Comparison of ENCODE assay signal across 1 cellular context in the genomic region with DNA sequence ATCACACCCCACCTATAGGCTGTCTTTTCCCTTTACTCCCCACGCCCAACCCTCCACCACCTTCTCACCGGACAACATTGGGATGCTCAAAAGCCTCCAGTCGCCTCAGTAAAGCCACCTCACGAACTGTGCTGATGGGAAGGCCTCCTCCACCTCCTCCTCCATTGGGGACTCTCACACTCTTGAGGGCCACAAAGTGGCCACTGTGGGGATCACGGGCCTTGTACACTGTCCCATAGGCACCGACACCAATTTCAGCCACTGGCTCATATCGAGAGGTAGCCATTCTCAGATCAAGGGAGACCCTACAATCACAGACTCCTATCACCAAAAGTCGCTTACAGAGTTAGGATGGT.
TF ChIP-seq lines count a peak whose summit lies in the region.

No MANE protein-coding gene starts in this region.

TF ChIP-seq in endothelial cell of umbilical vein, 7 proteins besides CTCF, POLR2A, EP300 and RAD21:
- no peak for TF ChIP-seq POLR2AphosphoS5 (IDR thresholded peaks at IDR 0.05; ENCODE audit: insufficient read depth, low read depth, low read length)
- no peak for TF ChIP-seq FOS (IDR thresholded peaks at IDR 0.05; ENCODE audit: borderline replicate concordance, insufficient read depth, low read length)
- TF ChIP-seq EZH2 (IDR thresholded peaks at IDR 0.05; ENCODE audit: borderline replicate concordance, low read depth, low read length, severe bottlenecking), result no peak
- TF ChIP-seq JUN (IDR thresholded peaks at IDR 0.05; ENCODE audit: borderline replicate concordance, insufficient read depth, insufficient read length, low read depth), result no peak
- TF ChIP-seq GATA2 (IDR thresholded peaks at IDR 0.05; ENCODE audit: insufficient read depth, insufficient read length, low read depth, low read length), result no peak
- TF ChIP-seq, protein P1, sequence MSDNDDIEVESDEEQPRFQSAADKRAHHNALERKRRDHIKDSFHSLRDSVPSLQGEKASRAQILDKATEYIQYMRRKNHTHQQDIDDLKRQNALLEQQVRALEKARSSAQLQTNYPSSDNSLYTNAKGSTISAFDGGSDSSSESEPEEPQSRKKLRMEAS (IDR thresholded peaks at IDR 0.05; ENCODE audit: insufficient read depth, insufficient read length), result no peak
- TF ChIP-seq MYC (IDR thresholded peaks at IDR 0.05; ENCODE audit: low read depth, low read length), result no peak
